ENCODE assay signal across 1 cellular context in genomic region chr19:15469513-15470297, GRCh38.
TF ChIP-seq lines count a peak whose summit lies in the region.

No MANE protein-coding gene starts in this region.

TF ChIP-seq in H1, 55 proteins besides CTCF, POLR2A, EP300 and RAD21:
- TF ChIP-seq CTBP2 (IDR thresholded peaks at IDR 0.05; ENCODE audit: borderline replicate concordance, insufficient read depth, insufficient read length, low read length) (no peak), SIN3A (conservative IDR thresholded peaks at IDR 0.05 in 1 of 2, IDR thresholded peaks at IDR 0.05 in 1 of 2; ENCODE audit: low read depth in 1 of 2, low read length in 2 of 2) (no peak), SP2 (IDR thresholded peaks at IDR 0.05; ENCODE audit: low read length) (no peak), NANOG (IDR thresholded peaks at IDR 0.05; ENCODE audit: insufficient read depth, low read depth, low read length, poor library complexity, severe bottlenecking) (no peak), MAFK (IDR thresholded peaks at IDR 0.05; ENCODE audit: low read depth, low read length) (no peak), GTF2F1 (IDR thresholded peaks at IDR 0.05; ENCODE audit: borderline replicate concordance, low read depth, low read length) (no peak), JUN (IDR thresholded peaks at IDR 0.05; ENCODE audit: low read depth, low read length) (no peak), NRF1 (IDR thresholded peaks at IDR 0.05; ENCODE audit: low read depth, low read length) (no peak), FOSL1 (IDR thresholded peaks at IDR 0.05; ENCODE audit: insufficient read depth, low read depth, low read length) (no peak), ZNF274 (IDR thresholded peaks at IDR 0.05; ENCODE audit: borderline replicate concordance, extremely low read depth, low read length) (no peak), CHD2 (IDR thresholded peaks at IDR 0.05; ENCODE audit: low read length) (no peak), SP1 (IDR thresholded peaks at IDR 0.05; ENCODE audit: low read depth, low read length) (no peak), USF2 (IDR thresholded peaks at IDR 0.05; ENCODE audit: low read length) (no peak), BRCA1 (IDR thresholded peaks at IDR 0.05; ENCODE audit: low read depth, low read length) (no peak), SUZ12 (IDR thresholded peaks at IDR 0.05; ENCODE audit: low read length) (peak; percentile 74), TCF12 (IDR thresholded peaks at IDR 0.05; ENCODE audit: low read depth, low read length) (no peak), RNF2 (IDR thresholded peaks at IDR 0.05; ENCODE audit: borderline replicate concordance, low read depth, low read length, missing control alignments, poor library complexity, severe bottlenecking) (no peak), SIX5 (IDR thresholded peaks at IDR 0.05; ENCODE audit: low read depth, low read length) (no peak), EZH2 (IDR thresholded peaks at IDR 0.05; ENCODE audit: low read depth, low read length, severe bottlenecking) (peak; percentile 61), SAP30 (IDR thresholded peaks at IDR 0.05; ENCODE audit: insufficient read depth, insufficient replicate concordance, low read length) (no peak), PHF8 (conservative IDR thresholded peaks at IDR 0.05; ENCODE audit: low read depth, low read length) (no peak), CHD7 (IDR thresholded peaks at IDR 0.05; ENCODE audit: insufficient replicate concordance, low read length) (no peak), GABPA (IDR thresholded peaks at IDR 0.05; ENCODE audit: borderline replicate concordance, insufficient read depth, low read length) (no peak), TBP (IDR thresholded peaks at IDR 0.05; ENCODE audit: low read depth, low read length) (no peak), SIRT6 (IDR thresholded peaks at IDR 0.05; ENCODE audit: low read length) (no peak), MAX (IDR thresholded peaks at IDR 0.05) (peak; percentile 83), CBX5 (IDR thresholded peaks at IDR 0.05; ENCODE audit: low read depth, low read length) (no peak), BACH1 (IDR thresholded peaks at IDR 0.05; ENCODE audit: low read length) (no peak), HDAC2 (IDR thresholded peaks at IDR 0.05; ENCODE audit: borderline replicate concordance in 1 of 2, low read depth in 2 of 2, low read length in 2 of 2) (no peak), RFX5 (IDR thresholded peaks at IDR 0.05; ENCODE audit: borderline replicate concordance, low read depth, low read length) (no peak), EGR1 (IDR thresholded peaks at IDR 0.05; ENCODE audit: borderline replicate concordance, low read depth, low read length) (no peak), JUND (IDR thresholded peaks at IDR 0.05; ENCODE audit: low read length) (no peak), ASH2L (IDR thresholded peaks at IDR 0.05; ENCODE audit: low read length) (no peak), KDM4A (IDR thresholded peaks at IDR 0.05; ENCODE audit: low read depth, low read length, severe bottlenecking) (peak; percentile 75), BCL11A (IDR thresholded peaks at IDR 0.05; ENCODE audit: low read depth in 2 of 2, low read length in 2 of 2) (no peak), CEBPB (IDR thresholded peaks at IDR 0.05; ENCODE audit: low read depth, low read length) (no peak), E2F6 (IDR thresholded peaks at IDR 0.05) (peak; percentile 56)
